ENCODE assay signal across 8 cellular contexts in genomic region chr7:151083824-151084160, GRCh38. TPM values are rescaled to one million over a fixed set of nuclear protein-coding genes. Genes with fewer than 3 reads are reported as not detected.
DNase-seq lines count a peak whose midpoint lies in the region; TF ChIP-seq lines count a peak whose summit lies in the region.

No MANE protein-coding gene starts in this region.

- no peaks in the 10 kb centered on the region for H3K36me3 Mint-ChIP-seq in progenitor cell of endocrine pancreas (ENCODE audit: insufficient read depth)

- TF ChIP-seq CTCF in esophagus squamous epithelium (IDR thresholded peaks at IDR 0.05) (no peak), progenitor cell of endocrine pancreas (IDR thresholded peaks at IDR 0.05; ENCODE audit: unreplicated experiment) (no peak)

- peak overlapping the region; percentile 94 for H3K4me3 ChIP-seq in SJCRH30
- H3K4me3 ChIP-seq in esophagus squamous epithelium, result peak overlapping the region; percentile 62 to 95 (median 82)

- H3K36me3 ChIP-seq in ES-I3 (ENCODE audit: insufficient read depth, low read length) (no peaks in the 10 kb centered on the region), SJCRH30 (peaks cover 8% of the 10 kb centered on the region; the same call in 1 of the 2 replicates), esophagus squamous epithelium (peaks cover 0 to 8% (median 0%) of the 10 kb centered on the region in 3 donors)

- H3K27ac ChIP-seq in SJCRH30 (peak overlapping the region; percentile 3; the same call in 1 of the 2 replicates), esophagus squamous epithelium (peak overlapping the region in 3 of 4 donors; percentile 91 to 97 (median 95))

- H3K27me3 ChIP-seq in SJCRH30 (no peaks in the 10 kb centered on the region), esophagus squamous epithelium (no peaks in the 10 kb centered on the region)

- no peaks in the 10 kb centered on the region for H3K9me3 Mint-ChIP-seq in progenitor cell of endocrine pancreas (ENCODE audit: low read depth)

- WGBS in esophagus squamous epithelium, 2 donors, result 26 to 51% methylated on average over 2 to 3 of the region's 3 CpGs

- H3K27ac Mint-ChIP-seq in progenitor cell of endocrine pancreas, result no peak overlapping the region

- DNase-seq in SJCRH30 (no peak), esophagus squamous epithelium (lab: John Stamatoyannopoulos, UW) (no peak), progenitor cell of endocrine pancreas (ENCODE audit: low spot score, unreplicated experiment) (no peak), GM03348 (ENCODE audit: low spot score) (no peak), islet precursor cell (no peak), occipital lobe (lab: John Stamatoyannopoulos, UW) (no peak), NCI-H510A treated with DMSO at 0.1 percent for 48 hours (lab: John Stamatoyannopoulos, UW) (no peak)

- H3K9me3 ChIP-seq in ES-I3 (ENCODE audit: control insufficient read depth, insufficient read depth, low read length) (no peaks in the 10 kb centered on the region), SJCRH30 (replicated peaks) (no peaks in the 10 kb centered on the region), esophagus squamous epithelium (no peaks in the 10 kb centered on the region)

- intact Hi-C loops in esophagus squamous epithelium (cut with DNase I), result no loop called here

- peaks cover 26% of the 10 kb centered on the region for H3K4me1 Mint-ChIP-seq in progenitor cell of endocrine pancreas (ENCODE audit: low read depth)

- H3K27me3 Mint-ChIP-seq in progenitor cell of endocrine pancreas, result no peaks in the 10 kb centered on the region

- H3K9ac ChIP-seq in ES-I3 (ENCODE audit: low read depth, low read length), result peak overlapping the region; percentile 62; the same call in 1 of the 2 replicates

- H3K4me1 ChIP-seq in ES-I3 (ENCODE audit: insufficient read depth, low read length) (peaks cover 22% of the 10 kb centered on the region), SJCRH30 (peaks cover 36% of the 10 kb centered on the region), esophagus squamous epithelium (peaks cover 49 to 77% (median 54%) of the 10 kb centered on the region in 3 donors)

- peak overlapping the region; percentile 68 for H3K4me3 Mint-ChIP-seq in progenitor cell of endocrine pancreas (ENCODE audit: low read depth)

- TF ChIP-seq POLR2A in esophagus squamous epithelium (IDR thresholded peaks at IDR 0.05), result no peak

RNA-seq across cellular contexts. Expression of gene TMUB1, which starts 0.5 kb away (rescaled TPM):
- total RNA-seq in SJCRH30 (2014; rRNA removed; shearing (Covaris generic)), result 43.5 and 44.2 TPM in 2 replicates
- total RNA-seq in esophagus squamous epithelium (10 to 100 TPM; 28.4 to 51.0 (median 35.2) TPM), progenitor cell of endocrine pancreas (40.4 and 48.6 TPM in 2 replicates), occipital lobe (9.7 TPM)

RNA-seq across cellular contexts. Expression of gene AGAP3, which starts 2.5 kb away (rescaled TPM):
- 59.7 and 62.9 TPM in 2 replicates for total RNA-seq in SJCRH30 (2014; rRNA removed; shearing (Covaris generic))
- total RNA-seq in esophagus squamous epithelium (100 to 1,000 TPM in 1 of 4 donors, 10 to 100 TPM in 3; 68.6 to 100 (median 72.2) TPM), progenitor cell of endocrine pancreas (112 and 114 TPM in 2 replicates), occipital lobe (85.6 TPM)

RNA-seq across cellular contexts. Expression of gene FASTK, which starts 3.2 kb away (rescaled TPM):
- 62.2 and 92.8 TPM in 2 replicates for total RNA-seq in SJCRH30 (2014; rRNA removed; shearing (Covaris generic))
- total RNA-seq in esophagus squamous epithelium (10 to 100 TPM; 43.0 to 83.6 (median 75.9) TPM), progenitor cell of endocrine pancreas (75.0 and 81.9 TPM in 2 replicates), occipital lobe (30.7 TPM)

RNA-seq across cellular contexts. Expression of gene SLC4A2, which starts 24.4 kb away (rescaled TPM):
- total RNA-seq in SJCRH30 (2014; rRNA removed; shearing (Covaris generic)), result 129 and 132 TPM in 2 replicates
- total RNA-seq in esophagus squamous epithelium, result 10 to 100 TPM; 39.8 to 53.7 (median 45.0) TPM
- 208 and 213 TPM in 2 replicates for total RNA-seq in progenitor cell of endocrine pancreas
- total RNA-seq in occipital lobe, result 13.7 TPM

RNA-seq across cellular contexts. Expression of gene CDK5, which starts 26.1 kb away (rescaled TPM):
- total RNA-seq in SJCRH30 (2014; rRNA removed; shearing (Covaris generic)), result 34.3 and 39.2 TPM in 2 replicates
- total RNA-seq in esophagus squamous epithelium (10 to 100 TPM in 2 of 4 donors, 1 to 10 TPM in 2; 3.8 to 12.9 (median 8.6) TPM), progenitor cell of endocrine pancreas (22.6 and 24.9 TPM in 2 replicates), occipital lobe (37.3 TPM)
